8 cellular contexts compared by ENCODE assay signal in the genomic region with DNA sequence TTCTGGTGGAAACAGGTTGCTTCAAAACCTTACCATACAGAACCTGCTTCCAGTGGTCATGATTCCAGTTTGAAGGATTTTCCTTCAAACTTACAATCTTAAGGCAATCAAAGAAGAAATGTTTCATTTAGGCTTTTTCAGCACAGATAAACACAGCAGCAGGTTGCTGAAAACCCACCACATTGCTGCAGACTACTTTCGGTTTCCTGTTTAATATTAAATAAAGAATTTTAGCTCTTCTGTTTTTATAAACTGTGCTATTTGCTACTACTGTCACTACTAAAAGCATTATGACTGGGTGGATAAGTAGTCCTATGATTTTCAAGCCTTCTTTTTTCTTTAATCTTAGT. TPM values are rescaled to one million over a fixed set of nuclear protein-coding genes. Genes with fewer than 3 reads are reported as not detected.
DNase-seq lines count a peak whose midpoint lies in the region; ATAC-seq and TF ChIP-seq lines count a peak whose summit lies in the region.

No MANE protein-coding gene starts in this region.

- WGBS in sigmoid colon, 2 donors, result 4 to 30% methylated on average over 1 of the region's 1 CpG

- intact Hi-C loops in sigmoid colon (cut with DNase I), result no loop called here

- no peaks in the 10 kb centered on the region for H3K27me3 Mint-ChIP-seq in chondrocyte (ENCODE audit: low read depth)

- H3K36me3 Mint-ChIP-seq in chondrocyte (ENCODE audit: low read depth), result no peaks in the 10 kb centered on the region

- H3K36me3 ChIP-seq in sigmoid colon, result no peaks in the 10 kb centered on the region

- H3K4me1 ChIP-seq in sigmoid colon, result peaks cover 0 to 40% (median 33%) of the 10 kb centered on the region in 4 donors

- peaks cover 75% of the 10 kb centered on the region for H3K4me1 Mint-ChIP-seq in chondrocyte (ENCODE audit: low read depth)

- no peaks in the 10 kb centered on the region for H3K9me3 Mint-ChIP-seq in chondrocyte (ENCODE audit: low read depth)

- TF ChIP-seq CTCF in chondrocyte (IDR thresholded peaks at IDR 0.05) (no peak), sigmoid colon (IDR thresholded peaks at IDR 0.05) (no peak), foreskin fibroblast (IDR thresholded peaks at IDR 0.05; ENCODE audit: low read depth, low read length) (no peak)

- TF ChIP-seq POLR2A in sigmoid colon (IDR thresholded peaks at IDR 0.05), result no peak

- H3K9me3 ChIP-seq in sigmoid colon, result no peaks in the 10 kb centered on the region

- peak overlapping the region; percentile 97 for H3K27ac Mint-ChIP-seq in chondrocyte (ENCODE audit: unreplicated experiment)

- no peaks in the 10 kb centered on the region for H3K27me3 ChIP-seq in sigmoid colon

- no peak for DNase-seq in chondrocyte (ENCODE audit: low spot score)
- DNase-seq in sigmoid colon, result no peak
- no peak for DNase-seq in stimulated activated naive CD4-positive, alpha-beta T cell (lab: John Stamatoyannopoulos, UW)
- no peak for DNase-seq in globus pallidus (ENCODE audit: low spot score)
- DNase-seq in foreskin fibroblast, result no peak
- DNase-seq in HuH-7.5 (ENCODE audit: low spot score), result no peak

- peak overlapping the region; percentile 67 to 76 (median 70) for H3K27ac ChIP-seq in sigmoid colon

- ATAC-seq in GM19452 (IDR thresholded peaks at IDR 0.05; ENCODE audit: unreplicated experiment) (peak; percentile 4), HG03342 (IDR thresholded peaks at IDR 0.05; ENCODE audit: unreplicated experiment) (peak; percentile 1)

- peak overlapping the region; percentile 9 to 37 (median 30) for H3K4me3 ChIP-seq in sigmoid colon
- peak overlapping the region in 1 of 2 donors; percentile 35 for H3K4me3 ChIP-seq in foreskin fibroblast (ENCODE audit: low read depth in 1 of 2, low read length in 2 of 2)

- no peak for TF ChIP-seq EP300 in sigmoid colon (IDR thresholded peaks at IDR 0.05)

- H3K4me3 Mint-ChIP-seq in chondrocyte (ENCODE audit: unreplicated experiment), result peak overlapping the region; percentile 13

RNA-seq across cellular contexts. Expression of a gene that starts 13.2 kb away (rescaled TPM):
- total RNA-seq in chondrocyte, result 129 to 161 TPM (median 155 TPM) in 3 replicates
- 100 to 1,000 TPM; 104 to 146 (median 113) TPM for total RNA-seq in sigmoid colon
- polyA plus RNA-seq in sigmoid colon, result 10 to 100 TPM; 24.6 to 33.6 (median 25.7) TPM
